Comparison of ENCODE assay signal across 21 cellular contexts in genomic region chr16:11171448-11171709, GRCh38.
"Had no signal": no experiment of that assay in that cellular context is flagged by ENCODE, and none has a peak within 500 bp of the region (broad histone marks: within the 10 kb centered on the region; RNA-seq: fewer than 3 reads in every experiment).

No MANE protein-coding gene starts in this region.

- ATAC-seq: activated T-helper 17 cell treated with anti-CD3 and anti-CD28 coated beads, Interleukin-2, amount 50 U/mL, for 72 hours; effector memory CD8-positive, alpha-beta T cell; gastrocnemius medialis; left colon; psoas muscle had no signal

- H3K27me3 Mint-ChIP-seq: activated naive CD4-positive, alpha-beta T cell treated with anti-CD3 and anti-CD28 coated beads, Interleukin-2, amount 50 U/mL, for 24 hours; activated T-helper 17 cell treated with anti-CD3 and anti-CD28 coated beads, Interleukin-2, amount 50 U/mL, for 72 hours; effector memory CD8-positive, alpha-beta T cell had no signal

- H3K27ac Mint-ChIP-seq: activated naive CD4-positive, alpha-beta T cell treated with anti-CD3 and anti-CD28 coated beads, Interleukin-2, amount 50 U/mL, for 24 hours; activated T-helper 17 cell treated with anti-CD3 and anti-CD28 coated beads, Interleukin-2, amount 50 U/mL, for 72 hours; effector memory CD8-positive, alpha-beta T cell had no signal

- H3K9me3 Mint-ChIP-seq: activated naive CD4-positive, alpha-beta T cell treated with anti-CD3 and anti-CD28 coated beads, Interleukin-2, amount 50 U/mL, for 24 hours; activated T-cell treated with anti-CD3 and anti-CD28 coated beads, Interleukin-2, amount 50 U/mL, for 4 hours; activated T-helper 17 cell treated with anti-CD3 and anti-CD28 coated beads, Interleukin-2, amount 50 U/mL, for 72 hours; effector memory CD8-positive, alpha-beta T cell had no signal

- DNase-seq: activated CD4-positive, alpha-beta T cell treated with anti-CD3 and anti-CD28 coated beads, Interleukin-2, amount 50 U/mL, for 1 hour; activated CD4-positive, CD25-positive, alpha-beta regulatory T cell treated with anti-CD3 and anti-CD28 coated beads, Interleukin-2, amount 50 U/mL, for 72 hours; activated T-cell treated with anti-CD3 and anti-CD28 coated beads, Interleukin-2, amount 50 U/mL, for 4 hours; colonic mucosa; effector memory CD8-positive, alpha-beta T cell; erythroblast; gastrocnemius medialis; hippocampal formation; kidney; left colon; mammary epithelial cell; psoas muscle; sigmoid colon; small intestine; stimulated activated CD4-positive, alpha-beta T cell treated with anti-CD3 and anti-CD28 coated beads, Interleukin-4, amount 100 ng/mL, for 24 hours; stimulated activated naive CD4-positive, alpha-beta T cell; T1000; testis; trophoblast cell had no signal

- H3K4me3 Mint-ChIP-seq: activated naive CD4-positive, alpha-beta T cell treated with anti-CD3 and anti-CD28 coated beads, Interleukin-2, amount 50 U/mL, for 24 hours; activated T-cell treated with anti-CD3 and anti-CD28 coated beads, Interleukin-2, amount 50 U/mL, for 4 hours; activated T-helper 17 cell treated with anti-CD3 and anti-CD28 coated beads, Interleukin-2, amount 50 U/mL, for 72 hours; effector memory CD8-positive, alpha-beta T cell had no signal
